In the genomic region with DNA sequence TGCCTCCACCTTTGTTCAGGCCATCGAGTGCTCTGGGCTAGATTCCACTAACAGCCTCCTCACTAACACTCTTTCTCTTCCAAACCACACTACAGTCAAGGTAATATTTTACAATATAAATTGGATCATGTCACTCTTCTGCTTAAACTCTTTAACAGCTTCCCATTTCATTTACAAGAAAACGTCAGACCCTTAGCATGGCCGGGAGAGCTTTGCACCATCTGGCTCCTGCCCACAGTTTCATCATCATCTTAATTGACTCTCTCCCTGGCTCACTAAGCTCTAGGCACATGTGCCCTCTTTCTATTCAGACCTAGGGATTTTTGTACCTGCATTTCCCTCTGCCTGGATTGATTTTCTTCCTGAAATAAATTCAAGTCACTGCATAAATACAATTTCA, we compare ENCODE assay signal across 22 cellular contexts.
DNase-seq lines count a peak whose midpoint lies in the region; ATAC-seq lines count a peak whose summit lies in the region.
"Had no signal": no experiment of that assay in that cellular context is flagged by ENCODE, and none has a peak within 500 bp of the region (broad histone marks: within the 10 kb centered on the region; RNA-seq: fewer than 3 reads in every experiment).

No MANE protein-coding gene starts in this region.

- DNase-seq in G401 (ENCODE audit: low spot score): peak; percentile 80
- DNase-seq in NCI-H1694 treated with DMSO at 0.1 percent for 48 hours (lab: John Stamatoyannopoulos, UW): peak; percentile 84
- peak; percentile 95 to 98 for DNase-seq in NCI-H524 (lab: John Stamatoyannopoulos, UW)
- peak; percentile 75 for DNase-seq in cerebellar cortex (ENCODE audit: low spot score)
- no peak for DNase-seq in activated naive CD4-positive, alpha-beta T cell treated with anti-CD3 and anti-CD28 coated beads, Interleukin-2, amount 50 U/mL, for 72 hours (ENCODE audit: low spot score in 2 of 2)
- no peak for DNase-seq in stimulated activated CD4-positive, alpha-beta T cell treated with anti-CD3 and anti-CD28 coated beads, Interleukin-4, amount 100 ng/mL, for 4 hours
- DNase-seq: activated CD4-positive, alpha-beta T cell treated with anti-CD3 and anti-CD28 coated beads, Interleukin-2, amount 50 U/mL, for 4 hours; activated T-cell treated with anti-CD3 and anti-CD28 coated beads, Interleukin-2, amount 50 U/mL, for 1 hour; body of pancreas; CD8-positive, alpha-beta memory T cell; heart right ventricle; immature natural killer cell; Kasumi-1; left ventricle myocardium superior; mucosa of descending colon; psoas muscle; T-cell; trophoblast cell had no signal

- in situ Hi-C loops in G401 (cut with HindIII; ENCODE audit: low sequenced_read_pairs): no loop called here

- H3K36me3 Mint-ChIP-seq in activated naive CD4-positive, alpha-beta T cell treated with anti-CD3 and anti-CD28 coated beads, Interleukin-2, amount 50 U/mL, for 72 hours: no peaks in the 10 kb centered on the region
- H3K36me3 Mint-ChIP-seq: activated naive CD8-positive, alpha-beta T cell; CD8-positive, alpha-beta memory T cell; immature natural killer cell; T-cell had no signal

- no peak for ATAC-seq in activated naive CD4-positive, alpha-beta T cell treated with anti-CD3 and anti-CD28 coated beads, Interleukin-2, amount 50 U/mL, for 72 hours
- ATAC-seq in GM19035 (IDR thresholded peaks at IDR 0.05; ENCODE audit: unreplicated experiment) (no peak), GM18511 (IDR thresholded peaks at IDR 0.05; ENCODE audit: unreplicated experiment) (no peak)
- ATAC-seq: body of pancreas, left ventricle myocardium superior, mucosa of descending colon, T-cell had no signal

- H3K27ac Mint-ChIP-seq in activated naive CD4-positive, alpha-beta T cell treated with anti-CD3 and anti-CD28 coated beads, Interleukin-2, amount 50 U/mL, for 72 hours: no peak overlapping the region
- H3K27ac Mint-ChIP-seq: activated naive CD8-positive, alpha-beta T cell; CD8-positive, alpha-beta memory T cell; immature natural killer cell; stimulated activated naive CD8-positive, alpha-beta T cell treated with anti-CD3 and anti-CD28 coated beads, Interleukin-15, Interleukin-2, amounts not matched to agents 100 ng/mL and 50 ng/mL, for 24 hours; T-cell had no signal

- H3K9me3 Mint-ChIP-seq in activated naive CD4-positive, alpha-beta T cell treated with anti-CD3 and anti-CD28 coated beads, Interleukin-2, amount 50 U/mL, for 72 hours: no peaks in the 10 kb centered on the region
- H3K9me3 Mint-ChIP-seq: stimulated activated naive CD8-positive, alpha-beta T cell treated with anti-CD3 and anti-CD28 coated beads, Interleukin-15, Interleukin-2, amounts not matched to agents 100 ng/mL and 50 ng/mL, for 24 hours; T-cell had no signal

Comparison
In these comparisons a context has a peak if more than half of its experiments do, and no peak if none do; other contexts are left out.
1. DNase-seq: peak in G401 (single experiment), NCI-H1694 treated with DMSO at 0.1 percent for 48 hours (single experiment), NCI-H524 (2 of 2) and cerebellar cortex (single experiment); none in activated naive CD4-positive, alpha-beta T cell treated with anti-CD3 and anti-CD28 coated beads, Interleukin-2, amount 50 U/mL, for 72 hours (0 of 2) and stimulated activated CD4-positive, alpha-beta T cell treated with anti-CD3 and anti-CD28 coated beads, Interleukin-4, amount 100 ng/mL, for 4 hours (0 of 2).